Comparison of ENCODE assay signal across 1 cellular context in the genomic region with DNA sequence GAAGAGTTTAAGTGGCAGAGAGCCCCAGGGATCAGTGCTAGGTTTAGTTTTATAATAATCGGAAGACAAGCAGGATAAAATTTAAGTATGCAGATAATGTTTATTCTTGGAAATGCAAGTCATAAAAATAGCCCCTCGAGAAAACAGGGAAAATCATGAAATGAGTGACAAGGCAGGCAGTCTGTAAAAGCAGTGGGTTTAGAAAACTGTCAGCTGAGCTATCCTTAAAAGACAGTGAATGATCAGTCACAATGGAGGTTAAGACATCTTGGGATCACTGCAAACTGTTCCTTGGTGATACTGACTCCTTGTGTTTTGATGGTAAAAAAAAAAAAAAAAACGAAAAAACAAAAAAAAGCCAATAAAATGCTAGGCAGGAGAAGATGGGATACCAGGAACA.
TF ChIP-seq lines count a peak whose summit lies in the region.

No MANE protein-coding gene starts in this region.

TF ChIP-seq in K562, 482 proteins besides CTCF, POLR2A, EP300 and RAD21 (continued from another document):
- TF ChIP-seq, protein P1, sequence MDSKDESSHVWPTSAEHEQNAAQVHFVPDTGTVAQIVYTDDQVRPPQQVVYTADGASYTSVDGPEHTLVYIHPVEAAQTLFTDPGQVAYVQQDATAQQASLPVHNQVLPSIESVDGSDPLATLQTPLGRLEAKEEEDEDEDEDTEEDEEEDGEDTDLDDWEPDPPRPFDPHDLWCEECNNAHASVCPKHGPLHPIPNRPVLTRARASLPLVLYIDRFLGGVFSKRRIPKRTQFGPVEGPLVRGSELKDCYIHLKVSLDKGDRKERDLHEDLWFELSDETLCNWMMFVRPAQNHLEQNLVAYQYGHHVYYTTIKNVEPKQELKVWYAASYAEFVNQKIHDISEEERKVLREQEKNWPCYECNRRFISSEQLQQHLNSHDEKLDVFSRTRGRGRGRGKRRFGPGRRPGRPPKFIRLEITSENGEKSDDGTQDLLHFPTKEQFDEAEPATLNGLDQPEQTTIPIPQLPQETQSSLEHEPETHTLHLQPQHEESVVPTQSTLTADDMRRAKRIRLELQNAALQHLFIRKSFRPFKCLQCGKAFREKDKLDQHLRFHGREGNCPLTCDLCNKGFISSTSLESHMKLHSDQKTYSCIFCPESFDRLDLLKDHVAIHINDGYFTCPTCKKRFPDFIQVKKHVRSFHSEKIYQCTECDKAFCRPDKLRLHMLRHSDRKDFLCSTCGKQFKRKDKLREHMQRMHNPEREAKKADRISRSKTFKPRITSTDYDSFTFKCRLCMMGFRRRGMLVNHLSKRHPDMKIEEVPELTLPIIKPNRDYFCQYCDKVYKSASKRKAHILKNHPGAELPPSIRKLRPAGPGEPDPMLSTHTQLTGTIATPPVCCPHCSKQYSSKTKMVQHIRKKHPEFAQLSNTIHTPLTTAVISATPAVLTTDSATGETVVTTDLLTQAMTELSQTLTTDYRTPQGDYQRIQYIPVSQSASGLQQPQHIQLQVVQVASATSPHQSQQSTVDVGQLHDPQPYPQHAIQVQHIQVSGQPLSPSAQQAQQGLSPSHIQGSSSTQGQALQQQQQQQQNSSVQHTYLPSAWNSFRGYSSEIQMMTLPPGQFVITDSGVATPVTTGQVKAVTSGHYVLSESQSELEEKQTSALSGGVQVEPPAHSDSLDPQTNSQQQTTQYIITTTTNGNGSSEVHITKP (IDR thresholded peaks at IDR 0.05; ENCODE audit: partially characterized antibody): no peak
- TF ChIP-seq KDM5B (IDR thresholded peaks at IDR 0.05; ENCODE audit: insufficient replicate concordance, low read depth, low read length) (no peak), NEUROD1 (IDR thresholded peaks at IDR 0.05; ENCODE audit: borderline replicate concordance, low read depth, low read length, partially characterized antibody) (no peak), MIER1 (IDR thresholded peaks at IDR 0.05; ENCODE audit: low read depth) (no peak), RAD51 (IDR thresholded peaks at IDR 0.05; ENCODE audit: borderline replicate concordance, low read depth) (no peak), KDM4B (IDR thresholded peaks at IDR 0.05; ENCODE audit: borderline replicate concordance in 2 of 2, low read depth in 1 of 2) (no peak)
- TF ChIP-seq, protein P2, sequence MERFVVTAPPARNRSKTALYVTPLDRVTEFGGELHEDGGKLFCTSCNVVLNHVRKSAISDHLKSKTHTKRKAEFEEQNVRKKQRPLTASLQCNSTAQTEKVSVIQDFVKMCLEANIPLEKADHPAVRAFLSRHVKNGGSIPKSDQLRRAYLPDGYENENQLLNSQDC (CRISPR knock-in tag; IDR thresholded peaks at IDR 0.05): no peak
